8 cellular contexts compared by ENCODE assay signal in genomic region chr17:75345514-75346167, GRCh38. TPM values are rescaled to one million over a fixed set of nuclear protein-coding genes. Genes with fewer than 3 reads are reported as not detected.
A peak's percentile ranks its signal among the peaks of the same experiment; 100 is the strongest.
DNase-seq lines count a peak whose midpoint lies in the region; ATAC-seq, FAIRE-seq and TF ChIP-seq lines count a peak whose summit lies in the region.

No MANE protein-coding gene starts in this region.

- no peak overlapping the region for H3K4me3 ChIP-seq in ascending aorta

- no peaks in the 10 kb centered on the region for H3K27me3 ChIP-seq in ascending aorta

- intact Hi-C loops in ascending aorta (cut with DNase I) = no loop called here
- intact Hi-C loops in left cardiac atrium (cut with DNase I) = no loop called here

- ATAC-seq in GM21423 (IDR thresholded peaks at IDR 0.05; ENCODE audit: unreplicated experiment) (peak; percentile 64), left cardiac atrium (no peak)

- no peaks in the 10 kb centered on the region for H3K9me3 ChIP-seq in KOPT-K1 (ENCODE audit: insufficient read depth, low read length, poor library complexity, severe bottlenecking)
- no peaks in the 10 kb centered on the region for H3K9me3 ChIP-seq in ascending aorta

- peaks cover 0 to 5% of the 10 kb centered on the region in 2 donors for H3K4me1 ChIP-seq in ascending aorta

- DNase-seq in GM12892 (ENCODE audit: insufficient read length) = peak; percentile 47
- peak; percentile 33 for DNase-seq in activated naive CD4-positive, alpha-beta T cell treated with Interleukin-2 at 50 U/mL for 16 hours
- peak; percentile 32 to 33 for DNase-seq in stimulated activated CD8-positive, alpha-beta memory T cell treated with anti-CD3 and anti-CD28 coated beads, Interleukin-2, amount 100 ng/mL, for 48 hours (ENCODE audit: low read depth in 2 of 2)
- DNase-seq in ascending aorta (ENCODE audit: low spot score in 2 of 2) = no peak
- DNase-seq in NCI-H146 (lab: John Stamatoyannopoulos, UW) = no peak
- no peak for DNase-seq in left cardiac atrium

- no peak for TF ChIP-seq CTCF in ascending aorta (IDR thresholded peaks at IDR 0.05)

- H3K27ac ChIP-seq in KOPT-K1 (ENCODE audit: low read depth, low read length, poor library complexity, severe bottlenecking) = peak overlapping the region; percentile 92
- no peak overlapping the region for H3K27ac ChIP-seq in ascending aorta

- TF ChIP-seq POLR2A in GM12892 (IDR thresholded peaks at IDR 0.05; ENCODE audit: low read depth, low read length) = peak; percentile 32; the same call in 1 of the 2 replicates

- FAIRE-seq in GM12892 (lab: Jason Lieb, UNC) = peak; percentile 90

- H3K36me3 ChIP-seq in KOPT-K1 (ENCODE audit: insufficient read depth, low read length) (0 out of 2 replicates have a peak, but pooled peaks cover under 1% of the 10 kb centered on the region), ascending aorta (no peaks in the 10 kb centered on the region)

RNA-seq across cellular contexts. Expression of gene SLC25A19, which starts 56.4 kb away (rescaled TPM):
- polyA plus RNA-seq in GM12892 (2012; ENCODE audit: missing spikeins) = 56.3 TPM
- total RNA-seq in ascending aorta (1.3 TPM), left cardiac atrium (10 to 100 TPM; 15.2 to 21.0 TPM)

RNA-seq across cellular contexts. Expression of gene GRB2, which starts 59.8 kb away (rescaled TPM):
- polyA plus RNA-seq in GM12892 (2012; ENCODE audit: missing spikeins) = 169 TPM
- total RNA-seq in ascending aorta (65.7 TPM), left cardiac atrium (100 to 1,000 TPM in 1 of 2 donors, 10 to 100 TPM in 1; 90.3 to 110 TPM)

Comparison
In these comparisons a context has a peak if more than half of its experiments do, and no peak if none do; other contexts are left out.
1. DNase-seq: peak in GM12892 (single experiment), activated naive CD4-positive, alpha-beta T cell treated with Interleukin-2 at 50 U/mL for 16 hours (single experiment) and stimulated activated CD8-positive, alpha-beta memory T cell treated with anti-CD3 and anti-CD28 coated beads, Interleukin-2, amount 100 ng/mL, for 48 hours (2 of 2); none in ascending aorta (0 of 2), NCI-H146 (single experiment) and left cardiac atrium (single experiment).